In genomic region chr20:50085146-50085480, GRCh38 we compare ENCODE assay signal across 10 cellular contexts. TPM values are rescaled to one million over a fixed set of nuclear protein-coding genes. Genes with fewer than 3 reads are reported as not detected.
DNase-seq lines count a peak whose midpoint lies in the region; TF ChIP-seq lines count a peak whose summit lies in the region.
"Had no signal": no experiment of that assay in that cellular context is flagged by ENCODE, and none has a peak within 500 bp of the region (broad histone marks: within the 10 kb centered on the region; RNA-seq: fewer than 3 reads in every experiment).

No MANE protein-coding gene starts in this region.

- DNase-seq in activated T-cell treated with anti-CD3 and anti-CD28 coated beads, Interleukin-2, amount 50 U/mL, for 24 hours = no peak
- DNase-seq in activated T-cell treated with anti-CD3 and anti-CD28 coated beads, Interleukin-2, amount 50 U/mL, for 1 hour = no peak
- no peak for DNase-seq in PC-9
- DNase-seq in fibroblast of lung (ENCODE audit: low read depth in 2 of 2) = no peak
- no peak for DNase-seq in progenitor cell of endocrine pancreas (ENCODE audit: low spot score, unreplicated experiment)
- DNase-seq in HK-2 (ENCODE audit: unreplicated experiment) = no peak
- DNase-seq in DMS153 treated with DMSO at 0.1 percent for 48 hours (lab: John Stamatoyannopoulos, UW; ENCODE audit: unreplicated experiment) = no peak
- DNase-seq in Karpas-422 = no peak
- DNase-seq: amniotic stem cell had no signal

- H4K20me1 ChIP-seq in PC-9 (ENCODE audit: insufficient read depth) (no peaks in the 10 kb centered on the region; the same call in 1 of the 2 replicates), fibroblast of lung (ENCODE audit: control insufficient read depth, extremely low read depth, insufficient read depth, low read length) (peaks cover 4% of the 10 kb centered on the region), Karpas-422 (ENCODE audit: insufficient read depth, low read depth, low read length) (peaks cover 24% of the 10 kb centered on the region; the same call in 1 of the 2 replicates)

- H3K4me3 ChIP-seq in PC-9 = no peak overlapping the region
- H3K4me3 ChIP-seq in fibroblast of lung (replicated peaks in 1 of 4; ENCODE audit: control extremely low read depth in 1 of 4, insufficient read depth in 1 of 4, low read depth in 3 of 4, low read length in 4 of 4) = no peak overlapping the region
- H3K4me3 ChIP-seq in Karpas-422 (ENCODE audit: low read length) = no peak overlapping the region
- H3K4me3 ChIP-seq: SJSA1 had no signal

- H3K9ac ChIP-seq in fibroblast of lung (ENCODE audit: insufficient read depth, low read length) = no peak overlapping the region
- no peak overlapping the region for H3K9ac ChIP-seq in Karpas-422 (ENCODE audit: low read length)

- TF ChIP-seq CTCF in PC-9 (conservative IDR thresholded peaks at IDR 0.05) (no peak), fibroblast of lung (conservative IDR thresholded peaks at IDR 0.05 in 1 of 2, IDR thresholded peaks at IDR 0.05 in 1 of 2; ENCODE audit: low read depth in 1 of 2, low read length in 2 of 2) (no peak), progenitor cell of endocrine pancreas (IDR thresholded peaks at IDR 0.05; ENCODE audit: unreplicated experiment) (no peak)

- H3K9me3 ChIP-seq in PC-9 (ENCODE audit: insufficient read depth, low read depth) (no peaks in the 10 kb centered on the region), fibroblast of lung (ENCODE audit: control insufficient read depth, insufficient read depth, low read depth, low read length) (no peaks in the 10 kb centered on the region), Karpas-422 (ENCODE audit: low read length) (no peaks in the 10 kb centered on the region)
- H3K9me3 ChIP-seq: SJSA1 had no signal

- H2AFZ ChIP-seq in PC-9 (no peak overlapping the region), fibroblast of lung (ENCODE audit: low read length) (no peak overlapping the region), Karpas-422 (ENCODE audit: low read length) (no peak overlapping the region)

- peaks cover 84% of the 10 kb centered on the region for H3K36me3 Mint-ChIP-seq in activated T-cell treated with anti-CD3 and anti-CD28 coated beads, Interleukin-2, amount 50 U/mL, for 24 hours (ENCODE audit: low read depth)
- H3K36me3 Mint-ChIP-seq in progenitor cell of endocrine pancreas (ENCODE audit: insufficient read depth) = peaks cover 6% of the 10 kb centered on the region

- H3K36me3 ChIP-seq in PC-9 (ENCODE audit: low read depth) (0 out of 2 replicates have a peak, but pooled peaks cover 4% of the 10 kb centered on the region), fibroblast of lung (ENCODE audit: control insufficient read depth, insufficient read depth, low read length) (peaks cover 8% of the 10 kb centered on the region), Karpas-422 (ENCODE audit: insufficient read depth, low read length) (peaks cover 4% of the 10 kb centered on the region; the same call in 1 of the 2 replicates)

- H3K27ac ChIP-seq in PC-9 (no peak overlapping the region), fibroblast of lung (ENCODE audit: insufficient read depth, low read length) (no peak overlapping the region), Karpas-422 (ENCODE audit: low read length) (no peak overlapping the region)
- H3K27ac ChIP-seq: SJSA1 had no signal

- H3K4me2 ChIP-seq in PC-9 = peak overlapping the region; percentile 66; the same call in 1 of the 2 replicates
- peak overlapping the region; percentile 5 for H3K4me2 ChIP-seq in fibroblast of lung (ENCODE audit: extremely low read depth, insufficient read depth, low read length)
- H3K4me2 ChIP-seq in Karpas-422 (ENCODE audit: low read depth, low read length, poor library complexity, severe bottlenecking) = no peak overlapping the region

- POLR2A ChIA-PET in PC-9 (lab: Charles Lee; ENCODE audit: unreplicated experiment) = no interaction called here

- H3K27ac Mint-ChIP-seq in activated T-cell treated with anti-CD3 and anti-CD28 coated beads, Interleukin-2, amount 50 U/mL, for 24 hours = peak overlapping the region; percentile 64
- peak overlapping the region; percentile 74 for H3K27ac Mint-ChIP-seq in progenitor cell of endocrine pancreas

- H3F3A ChIP-seq in PC-9 (ENCODE audit: insufficient read depth, low read depth) = peaks cover 55% of the 10 kb centered on the region

- peaks cover 47% of the 10 kb centered on the region for H3K79me2 ChIP-seq in PC-9 (ENCODE audit: low read depth)
- H3K79me2 ChIP-seq in fibroblast of lung (ENCODE audit: control insufficient read depth, insufficient read depth, low read length) = peaks cover 27% of the 10 kb centered on the region
- peaks cover 18% of the 10 kb centered on the region for H3K79me2 ChIP-seq in Karpas-422 (ENCODE audit: low read length)

- H3K4me1 ChIP-seq in PC-9 (replicated peaks; ENCODE audit: insufficient read depth) (peaks cover 41% of the 10 kb centered on the region), fibroblast of lung (ENCODE audit: control insufficient read depth, extremely low read depth, insufficient read depth, low read length) (peaks cover 12% of the 10 kb centered on the region), Karpas-422 (ENCODE audit: low read length) (peaks cover 12% of the 10 kb centered on the region)

- H3K27me3 Mint-ChIP-seq in activated T-cell treated with anti-CD3 and anti-CD28 coated beads, Interleukin-2, amount 50 U/mL, for 24 hours = no peaks in the 10 kb centered on the region
- no peaks in the 10 kb centered on the region for H3K27me3 Mint-ChIP-seq in progenitor cell of endocrine pancreas

- peak overlapping the region; percentile 37 for H3K4me3 Mint-ChIP-seq in activated T-cell treated with anti-CD3 and anti-CD28 coated beads, Interleukin-2, amount 50 U/mL, for 24 hours
- no peak overlapping the region for H3K4me3 Mint-ChIP-seq in progenitor cell of endocrine pancreas (ENCODE audit: low read depth)

- H3K9me3 Mint-ChIP-seq in activated T-cell treated with anti-CD3 and anti-CD28 coated beads, Interleukin-2, amount 50 U/mL, for 24 hours = no peaks in the 10 kb centered on the region
- H3K9me3 Mint-ChIP-seq in progenitor cell of endocrine pancreas (ENCODE audit: low read depth) = no peaks in the 10 kb centered on the region

- peaks cover 27% of the 10 kb centered on the region for H3K4me1 Mint-ChIP-seq in activated T-cell treated with anti-CD3 and anti-CD28 coated beads, Interleukin-2, amount 50 U/mL, for 24 hours (ENCODE audit: low read depth)
- peaks cover 11% of the 10 kb centered on the region for H3K4me1 Mint-ChIP-seq in progenitor cell of endocrine pancreas (ENCODE audit: low read depth)

- BruUV-seq in PC-9 (replicated peaks; lab: Mats Ljungman, UMichigan) = no TSS peak

- H3K27me3 ChIP-seq in PC-9 (ENCODE audit: insufficient read depth, low read depth) (no peaks in the 10 kb centered on the region), fibroblast of lung (ENCODE audit: control insufficient read depth, insufficient read depth, low read length) (no peaks in the 10 kb centered on the region), Karpas-422 (ENCODE audit: low read length) (no peaks in the 10 kb centered on the region)
- H3K27me3 ChIP-seq: SJSA1 had no signal

- CTCF ChIA-PET in PC-9 (lab: Charles Lee) = interaction anchor here (0.5 to 1.1 kb wide), 8 partner anchors 8 to 336 kb away, joined by 3 to 7 read pairs (median 5); no protein-coding TSS in a partner anchor

- intact Hi-C loops in PC-9 (cut with micrococcal nuclease; ENCODE audit: unreplicated experiment) = loop anchor here (1.0 to 10.0 kb wide), 5 partner anchors 67 to 738 kb away; partner anchors contain the start of gene SNAI1

- H3K9me2 ChIP-seq in PC-9 (ENCODE audit: insufficient read depth) = no peaks in the 10 kb centered on the region
- H3K9me2 ChIP-seq in Karpas-422 (replicated peaks; ENCODE audit: insufficient read depth, low read length) = no peaks in the 10 kb centered on the region

RNA-seq across cellular contexts. Expression of gene UBE2V1, which starts 27.8 kb away (rescaled TPM):
- total RNA-seq in PC-9 (2021) (137 and 174 TPM in 2 replicates), fibroblast of lung (31.7 and 33.4 TPM in 2 replicates), progenitor cell of endocrine pancreas (150 and 157 TPM in 2 replicates)
- polyA plus RNA-seq in fibroblast of lung = 193 and 217 TPM in 2 replicates
- polyA plus RNA-seq in fibroblast of lung (2012) = 148 and 150 TPM in 2 replicates
- polyA minus RNA-seq in fibroblast of lung (ENCODE audit: low replicate concordance) = 51.1 and 51.5 TPM in 2 replicates
- total RNA-seq in Karpas-422 (2014; rRNA removed; shearing (Covaris generic); ENCODE audit: low replicate concordance) = 76.7 and 95.6 TPM in 2 replicates
